11 cellular contexts compared by ENCODE assay signal in genomic region chr17:39132192-39132600, GRCh38. TPM values are rescaled to one million over a fixed set of nuclear protein-coding genes. Genes with fewer than 3 reads are reported as not detected.
DNase-seq lines count a peak whose midpoint lies in the region; ATAC-seq and TF ChIP-seq lines count a peak whose summit lies in the region.
"Had no signal": no experiment of that assay in that cellular context is flagged by ENCODE, and none has a peak within 500 bp of the region (broad histone marks: within the 10 kb centered on the region; RNA-seq: fewer than 3 reads in every experiment).

No MANE protein-coding gene starts in this region.

- ATAC-seq in SK-N-SH treated with all-trans-retinoic acid at 6 μM for 48 hours: peak; percentile 54; the same call in 2 of the 3 replicates
- ATAC-seq in psoas muscle: peak; percentile 30 to 81 (median 58)
- no peak for ATAC-seq in GM18861 (IDR thresholded peaks at IDR 0.05; ENCODE audit: unreplicated experiment)
- no peak for ATAC-seq in GM21367 (IDR thresholded peaks at IDR 0.05; ENCODE audit: unreplicated experiment)
- ATAC-seq in HG02571 (IDR thresholded peaks at IDR 0.05; ENCODE audit: unreplicated experiment): no peak
- ATAC-seq: left lobe of liver, T-helper 17 cell had no signal

- H3K9me3 ChIP-seq in psoas muscle: no peaks in the 10 kb centered on the region

- H3K4me3 ChIP-seq in fibroblast of pulmonary artery (replicated peaks; ENCODE audit: low read depth, low read length): no peak overlapping the region
- H3K4me3 ChIP-seq in psoas muscle: no peak overlapping the region

- TF ChIP-seq CTCF in fibroblast of pulmonary artery (IDR thresholded peaks at IDR 0.05; ENCODE audit: low read length, missing control alignments) (no peak), psoas muscle (IDR thresholded peaks at IDR 0.05) (no peak)

- H3K27ac ChIP-seq in psoas muscle: no peak overlapping the region

- intact Hi-C loops in psoas muscle (cut with DNase I): no loop called here

- H3K27me3 ChIP-seq in psoas muscle (ENCODE audit: insufficient read depth in 3 of 3, low read length in 2 of 3): no peaks in the 10 kb centered on the region

- no peaks in the 10 kb centered on the region for H3K4me1 ChIP-seq in psoas muscle

- WGBS in psoas muscle, 3 donors: 64 to 82% (median 69%) methylated on average over 7 of the region's 7 CpGs

- DNase-seq in GM03348 (ENCODE audit: low spot score): peak; percentile 81
- DNase-seq in fibroblast of pulmonary artery (ENCODE audit: low read depth): peak; percentile 89
- peak; percentile 56 to 73 for DNase-seq in psoas muscle
- DNase-seq in kidney glomerular epithelial cell (lab: John Stamatoyannopoulos, UW): no peak
- DNase-seq: T-helper 17 cell had no signal

- H3K36me3 ChIP-seq in psoas muscle (ENCODE audit: insufficient read depth in 1 of 2, low read depth in 1 of 2): no peaks in the 10 kb centered on the region

TF ChIP-seq in SK-N-SH treated with all-trans-retinoic acid at 6 μM for 48 hours, 23 proteins besides CTCF, POLR2A, EP300 and RAD21:
- TF ChIP-seq OSR1 (CRISPR knock-in tag; IDR thresholded peaks at IDR 0.05) (no peak), RARB (CRISPR knock-in tag; IDR thresholded peaks at IDR 0.05) (no peak), ISL1 (CRISPR knock-in tag; IDR thresholded peaks at IDR 0.05) (no peak)
TF ChIP-seq in SK-N-SH treated with all-trans-retinoic acid at 6 μM for 48 hours: peak in this region for 0.

RNA-seq across cellular contexts. Expression of gene PLXDC1, which starts 19.2 kb away (rescaled TPM):
- 1 to 10 TPM; 2.3 to 9.2 (median 2.7) TPM for total RNA-seq in psoas muscle
- 1 to 10 TPM; 2.7 to 3.9 (median 3.3) TPM for polyA plus RNA-seq in psoas muscle

RNA-seq across cellular contexts. Expression of gene ARL5C, which starts 33.8 kb away (rescaled TPM):
- total RNA-seq in psoas muscle: 1 to 10 TPM in 1 of 4 donors, under 1 TPM in 2, not detected in 1; 0.15 to 1.0 (median 0.15) TPM
- polyA plus RNA-seq in psoas muscle: not detected
- total RNA-seq: left lobe of liver, T-helper 17 cell had no signal
- polyA plus RNA-seq: esophagus had no signal

Comparison
In these comparisons a context has a peak if more than half of its experiments do, and no peak if none do; other contexts are left out.
1. ATAC-seq: peak in SK-N-SH treated with all-trans-retinoic acid at 6 μM for 48 hours (single experiment) and psoas muscle (4 of 4); none in GM18861 (single experiment), GM21367 (single experiment) and HG02571 (single experiment).